ENCODE assay signal across 33 cellular contexts in the genomic region with DNA sequence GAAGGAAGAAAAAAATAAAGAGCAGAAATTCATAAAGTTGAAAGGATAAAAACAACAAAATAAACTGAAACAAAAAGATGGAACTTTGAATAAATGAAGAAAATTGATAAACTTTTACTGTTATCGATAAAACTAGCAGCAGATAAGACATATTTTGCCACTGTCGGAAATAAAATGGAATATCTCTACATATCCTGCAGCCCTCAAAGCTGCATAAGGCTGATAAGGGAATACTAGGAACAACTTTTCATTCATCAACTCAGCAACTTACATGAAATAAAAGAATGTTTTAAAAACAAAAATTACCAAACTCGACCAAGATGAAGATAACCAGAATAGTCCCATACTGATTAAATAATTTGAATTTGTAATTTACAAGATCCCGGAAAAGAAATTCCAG. TPM values are rescaled to one million over a fixed set of nuclear protein-coding genes. Genes with fewer than 3 reads are reported as not detected.
"Had no signal": no experiment of that assay in that cellular context is flagged by ENCODE, and none has a peak within 500 bp of the region (broad histone marks: within the 10 kb centered on the region; RNA-seq: fewer than 3 reads in every experiment).

No MANE protein-coding gene starts in this region.

- ATAC-seq: activated CD4-positive, alpha-beta T cell treated with anti-CD3 and anti-CD28 coated beads for 36 hours; activated CD4-positive, CD25-positive, alpha-beta regulatory T cell treated with anti-CD3 and anti-CD28 coated beads, Interleukin-2, amount 50 U/mL, for 24 hours; activated CD8-positive, alpha-beta memory T cell treated with anti-CD3 and anti-CD28 coated beads, Interleukin-2, amount 10 ng/mL, durations not matched to agents 7 days and 5 days; activated CD8-positive, alpha-beta T cell treated with anti-CD3 and anti-CD28 coated beads, Interleukin-2, amount 10 ng/mL, durations not matched to agents 7 days and 5 days; activated naive CD8-positive, alpha-beta T cell treated with anti-CD3 and anti-CD28 coated beads, Interleukin-2, amount 50 U/mL, for 24 hours; WTC11 had no signal

- DNase-seq: activated CD4-positive, alpha-beta memory T cell treated with anti-CD3 and anti-CD28 coated beads, Interleukin-2, amount 10 ng/mL, durations not matched to agents 7 days and 5 days; activated CD4-positive, alpha-beta T cell treated with anti-CD3 and anti-CD28 coated beads for 1 hour; activated CD4-positive, alpha-beta T cell treated with anti-CD3 and anti-CD28 coated beads for 36 hours; activated CD4-positive, alpha-beta T cell treated with anti-CD3 and anti-CD28 coated beads for 48 hours; activated CD4-positive, alpha-beta T cell treated with anti-CD3 and anti-CD28 coated beads, Interleukin-2, amount 10 ng/mL, durations not matched to agents 7 days and 5 days; activated CD4-positive, alpha-beta T cell treated with anti-CD3 and anti-CD28 coated beads, Interleukin-2, amount 50 U/mL, for 48 hours; activated CD4-positive, CD25-positive, alpha-beta regulatory T cell; activated CD8-positive, alpha-beta memory T cell treated with anti-CD3 and anti-CD28 coated beads for 24 hours; activated CD8-positive, alpha-beta memory T cell treated with anti-CD3 and anti-CD28 coated beads, Interleukin-2, amount 10 ng/mL, durations not matched to agents 7 days and 5 days; activated CD8-positive, alpha-beta memory T cell treated with anti-CD3 and anti-CD28 coated beads, Interleukin-2, amount 50 U/mL, for 48 hours; activated CD8-positive, alpha-beta T cell treated with anti-CD3 and anti-CD28 coated beads, Interleukin-2, amount 10 ng/mL, durations not matched to agents 7 days and 5 days; activated effector memory CD4-positive, alpha-beta T cell treated with Interleukin-2 at 50 U/mL for 16 hours; activated gamma-delta T cell; activated naive CD4-positive, alpha-beta T cell treated with anti-CD3 and anti-CD28 coated beads, Interleukin-2, amount 10 ng/mL, durations not matched to agents 7 days and 5 days; activated naive CD4-positive, alpha-beta T cell treated with Interleukin-2 at 50 U/mL for 16 hours; activated naive CD8-positive, alpha-beta T cell treated with anti-CD3 and anti-CD28 coated beads, Interleukin-2, amount 10 ng/mL, durations not matched to agents 7 days and 5 days; activated naive CD8-positive, alpha-beta T cell treated with anti-CD3 and anti-CD28 coated beads, Interleukin-2, amount 50 U/mL, for 24 hours; activated T-cell treated with anti-CD3 and anti-CD28 coated beads, Interleukin-2, amount 50 U/mL, for 24 hours; activated T-cell treated with anti-CD3 and anti-CD28 coated beads, Interleukin-2, amount 50 U/mL, for 48 hours; amygdala; anterior cingulate cortex; caudate nucleus; cerebellar nuclear complex; T-helper 1 cell; T-helper 2 cell; T-helper 9 cell; WERI-Rb-1 had no signal

RNA-seq across cellular contexts. Expression of gene GRIK1, which starts 48.0 kb away (rescaled TPM):
- total RNA-seq: activated CD4-positive, alpha-beta memory T cell treated with anti-CD3 and anti-CD28 coated beads, Interleukin-2, amount 10 ng/mL, durations not matched to agents 7 days and 5 days; activated CD4-positive, alpha-beta T cell treated with anti-CD3 and anti-CD28 coated beads for 36 hours; activated CD4-positive, alpha-beta T cell treated with anti-CD3 and anti-CD28 coated beads, Interleukin-2, amount 10 ng/mL, durations not matched to agents 7 days and 5 days; activated CD8-positive, alpha-beta memory T cell treated with anti-CD3 and anti-CD28 coated beads, Interleukin-2, amount 10 ng/mL, durations not matched to agents 7 days and 5 days; activated CD8-positive, alpha-beta T cell treated with anti-CD3 and anti-CD28 coated beads, Interleukin-2, amount 10 ng/mL, durations not matched to agents 7 days and 5 days; activated naive CD8-positive, alpha-beta T cell treated with anti-CD3 and anti-CD28 coated beads, Interleukin-2, amount 10 ng/mL, durations not matched to agents 7 days and 5 days; activated T-helper 2 cell treated with anti-CD3 and anti-CD28 coated beads, Interferon-gamma antibody, Interleukin-2, Interleukin-4, amounts not matched to agents 10 μg/mL and 5 μg/mL and 100 μg/mL, durations not matched to agents 14 hours and 24 hours and 36 hours; ascending aorta; bronchial epithelial cell; cardiac muscle cell had no signal
